ENCODE assay signal across 15 cellular contexts in genomic region chr4:167020410-167020809, GRCh38.
DNase-seq lines count a peak whose midpoint lies in the region; ATAC-seq, FAIRE-seq and TF ChIP-seq lines count a peak whose summit lies in the region.
"Had no signal": no experiment of that assay in that cellular context is flagged by ENCODE, and none has a peak within 500 bp of the region (broad histone marks: within the 10 kb centered on the region; RNA-seq: fewer than 3 reads in every experiment).

No MANE protein-coding gene starts in this region.

- intact Hi-C loops in endothelial cell of umbilical vein (cut with micrococcal nuclease) = loop anchor here (1.0 to 5.0 kb wide), 3 partner anchors 214 to 1134 kb away; partner anchors contain the start of gene SPOCK3
- intact Hi-C loops in left lung (cut with DNase I) = no loop called here

- no peak for TF ChIP-seq POLR2A in A549 (IDR thresholded peaks at IDR 0.05; ENCODE audit: low read length)
- no peak for TF ChIP-seq POLR2A in NB4 (IDR thresholded peaks at IDR 0.05; ENCODE audit: extremely low read depth, insufficient read length)
- no peak for TF ChIP-seq POLR2A in endothelial cell of umbilical vein (IDR thresholded peaks at IDR 0.05; ENCODE audit: low read depth, low read length)

- no peak for TF ChIP-seq EP300 in A549 (IDR thresholded peaks at IDR 0.05)

- BruUV-seq in endothelial cell of umbilical vein (replicated peaks; lab: Mats Ljungman, UMichigan) = no TSS peak

- CTCF ChIA-PET in A549 (lab: Yijun Ruan, JAX) (no interaction called here), endothelial cell of umbilical vein (lab: Charles Lee) (interaction anchor here (0.6 to 1.0 kb wide), 8 partner anchors 10 to 1133 kb away, joined by 3 to 9 read pairs (median 4); no protein-coding TSS in a partner anchor)

- DNase-seq in A549 (ENCODE audit: low read depth in 1 of 2, low spot score in 1 of 2) = peak in 1 of 2 experiments; percentile 11
- DNase-seq in NB4 (ENCODE audit: low read depth) = peak; percentile 20
- DNase-seq in endothelial cell of umbilical vein (ENCODE audit: low read depth, low spot score) = peak; percentile 18
- no peak for DNase-seq in left lung
- no peak for DNase-seq in central memory CD4-positive, alpha-beta T cell
- DNase-seq: activated T-cell treated with anti-CD3 and anti-CD28 coated beads, Interleukin-2, amount 50 U/mL, for 48 hours; CD4-positive, alpha-beta T cell; effector memory CD4-positive, alpha-beta T cell; lower lobe of right lung; spleen; stomach; T-cell had no signal

- dilution Hi-C loops in endothelial cell of umbilical vein (cut with MboI; ENCODE audit: extremely low pct_ligation_motif_present, low sequenced_read_pairs) = no loop called here

- TF ChIP-seq RAD21 in A549 (conservative IDR thresholded peaks at IDR 0.05 in 1 of 2, IDR thresholded peaks at IDR 0.05 in 1 of 2) = no peak

- H3K27ac ChIP-seq in A549 (no peak overlapping the region), endothelial cell of umbilical vein (ENCODE audit: insufficient read depth, low read depth, low read length) (no peak overlapping the region), left lung (no peak overlapping the region)
- H3K27ac ChIP-seq: lower lobe of right lung, spleen, stomach had no signal

- 0 out of 6 replicates have a peak, but pooled peaks of 1 of the 2 experiments have one; percentile 42 for ATAC-seq in A549
- peak; percentile 41 for ATAC-seq in GM18868 (IDR thresholded peaks at IDR 0.05; ENCODE audit: unreplicated experiment)
- ATAC-seq in HG03095 (IDR thresholded peaks at IDR 0.05; ENCODE audit: unreplicated experiment) = no peak
- ATAC-seq in GM19023 (IDR thresholded peaks at IDR 0.05; ENCODE audit: unreplicated experiment) = no peak
- no peak for ATAC-seq in left lung
- ATAC-seq: lower lobe of right lung, T-cell had no signal

- no peaks in the 10 kb centered on the region for H3K79me2 ChIP-seq in endothelial cell of umbilical vein (ENCODE audit: control insufficient read depth, insufficient read depth, low read length)

- H3K27me3 ChIP-seq in endothelial cell of umbilical vein (ENCODE audit: control insufficient read depth in 2 of 2, insufficient read depth in 2 of 2, low read length in 2 of 2) (no peaks in the 10 kb centered on the region), left lung (no peaks in the 10 kb centered on the region)
- H3K27me3 ChIP-seq: spleen, stomach had no signal

- no peak overlapping the region for H2AFZ ChIP-seq in endothelial cell of umbilical vein (ENCODE audit: low read depth, low read length)

- H3K4me2 ChIP-seq in A549 (no peak overlapping the region), endothelial cell of umbilical vein (ENCODE audit: insufficient read depth, low read length) (no peak overlapping the region)

- no peaks in the 10 kb centered on the region for H4K20me1 ChIP-seq in endothelial cell of umbilical vein (replicated peaks; ENCODE audit: control insufficient read depth, extremely low read depth, insufficient read depth, low read length)

- H3K9me1 ChIP-seq in endothelial cell of umbilical vein (replicated peaks; ENCODE audit: control insufficient read depth, extremely low read depth, insufficient read depth, low read length) = no peaks in the 10 kb centered on the region

- H3K4me1 ChIP-seq in A549 = peaks cover 4% of the 10 kb centered on the region; the same call in 2 of the 3 replicates
- H3K4me1 ChIP-seq in endothelial cell of umbilical vein (ENCODE audit: control insufficient read depth, extremely low read depth, insufficient read depth, low read length) = no peaks in the 10 kb centered on the region
- no peaks in the 10 kb centered on the region for H3K4me1 ChIP-seq in left lung
- H3K4me1 ChIP-seq: lower lobe of right lung, spleen had no signal

- peak; percentile 12; the same call in 1 of the 3 replicates for TF ChIP-seq CTCF in A549 (IDR thresholded peaks at IDR 0.05)
- TF ChIP-seq CTCF in NB4 (IDR thresholded peaks at IDR 0.05; ENCODE audit: low read depth, low read length) = peak; percentile 23
- peak; percentile 11 to 46 for TF ChIP-seq CTCF in endothelial cell of umbilical vein (IDR thresholded peaks at IDR 0.05; ENCODE audit: extremely low read depth in 1 of 2, insufficient read depth in 1 of 2, low read depth in 1 of 2, low read length in 2 of 2)
- TF ChIP-seq CTCF in left lung (IDR thresholded peaks at IDR 0.05) = no peak

- no peak overlapping the region for H3K9ac ChIP-seq in endothelial cell of umbilical vein (replicated peaks; ENCODE audit: extremely low read depth, insufficient read depth, low read length)

- FAIRE-seq in A549 (lab: Jason Lieb, UNC) (no peak), endothelial cell of umbilical vein (lab: Jason Lieb, UNC) (peak; percentile 48)

- POLR2A ChIA-PET in A549 (lab: Yijun Ruan, JAX) (no interaction called here), endothelial cell of umbilical vein (lab: Charles Lee) (no interaction called here)

- H3K36me3 ChIP-seq in endothelial cell of umbilical vein (ENCODE audit: control insufficient read depth in 2 of 2, extremely low read depth in 1 of 2, insufficient read depth in 2 of 2, low read length in 2 of 2) (no peaks in the 10 kb centered on the region), left lung (no peaks in the 10 kb centered on the region)
- H3K36me3 ChIP-seq: lower lobe of right lung, spleen, stomach had no signal

- H3K9me3 ChIP-seq in A549 (no peaks in the 10 kb centered on the region), endothelial cell of umbilical vein (replicated peaks; ENCODE audit: control insufficient read depth, insufficient read depth, low read length) (no peaks in the 10 kb centered on the region), left lung (peaks cover 0 to 3% of the 10 kb centered on the region in 2 donors)
- H3K9me3 ChIP-seq: lower lobe of right lung, spleen, stomach had no signal

- WGBS in A549 (ENCODE audit: missing lambda C conversion rate) = 25% methylated on average over 1 of the region's 1 CpG

- H3K4me3 ChIP-seq in A549 = no peak overlapping the region
- no peak overlapping the region for H3K4me3 ChIP-seq in NB4 (ENCODE audit: low read depth, low read length)
- no peak overlapping the region for H3K4me3 ChIP-seq in endothelial cell of umbilical vein (replicated peaks in 1 of 3; ENCODE audit: insufficient read depth in 1 of 3, low read depth in 1 of 3, low read length in 3 of 3)
- H3K4me3 ChIP-seq in left lung = no peak overlapping the region
- H3K4me3 ChIP-seq: lower lobe of right lung, spleen, stomach had no signal

TF ChIP-seq in A549, 52 proteins besides CTCF, POLR2A, EP300 and RAD21 (continues in another document):
- no peak for TF ChIP-seq HDAC2 (IDR thresholded peaks at IDR 0.05)
- no peak for TF ChIP-seq RFX5 (IDR thresholded peaks at IDR 0.05)
- no peak for TF ChIP-seq MAX (IDR thresholded peaks at IDR 0.05)
- TF ChIP-seq ZSCAN20 (CRISPR knock-in tag; IDR thresholded peaks at IDR 0.05) = no peak
- TF ChIP-seq, protein P1, sequence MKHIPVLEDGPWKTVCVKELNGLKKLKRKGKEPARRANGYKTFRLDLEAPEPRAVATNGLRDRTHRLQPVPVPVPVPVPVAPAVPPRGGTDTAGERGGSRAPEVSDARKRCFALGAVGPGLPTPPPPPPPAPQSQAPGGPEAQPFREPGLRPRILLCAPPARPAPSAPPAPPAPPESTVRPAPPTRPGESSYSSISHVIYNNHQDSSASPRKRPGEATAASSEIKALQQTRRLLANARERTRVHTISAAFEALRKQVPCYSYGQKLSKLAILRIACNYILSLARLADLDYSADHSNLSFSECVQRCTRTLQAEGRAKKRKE (CRISPR knock-in tag; IDR thresholded peaks at IDR 0.05; ENCODE audit: low read depth) = no peak

TF ChIP-seq in endothelial cell of umbilical vein, 7 proteins besides CTCF, POLR2A, EP300 and RAD21:
- TF ChIP-seq MYC (IDR thresholded peaks at IDR 0.05; ENCODE audit: low read depth, low read length) = no peak
- no peak for TF ChIP-seq POLR2AphosphoS5 (IDR thresholded peaks at IDR 0.05; ENCODE audit: insufficient read depth, low read depth, low read length)

Comparison
In these comparisons a context has a peak if more than half of its experiments do, and no peak if none do; other contexts are left out.
1. DNase-seq: peak in NB4 (single experiment) and endothelial cell of umbilical vein (single experiment); none in left lung (0 of 2) and central memory CD4-positive, alpha-beta T cell (single experiment).
2. CTCF ChIP-seq: peak in A549 (single experiment), NB4 (single experiment) and endothelial cell of umbilical vein (2 of 2); none in left lung (0 of 2).